In the genomic region with DNA sequence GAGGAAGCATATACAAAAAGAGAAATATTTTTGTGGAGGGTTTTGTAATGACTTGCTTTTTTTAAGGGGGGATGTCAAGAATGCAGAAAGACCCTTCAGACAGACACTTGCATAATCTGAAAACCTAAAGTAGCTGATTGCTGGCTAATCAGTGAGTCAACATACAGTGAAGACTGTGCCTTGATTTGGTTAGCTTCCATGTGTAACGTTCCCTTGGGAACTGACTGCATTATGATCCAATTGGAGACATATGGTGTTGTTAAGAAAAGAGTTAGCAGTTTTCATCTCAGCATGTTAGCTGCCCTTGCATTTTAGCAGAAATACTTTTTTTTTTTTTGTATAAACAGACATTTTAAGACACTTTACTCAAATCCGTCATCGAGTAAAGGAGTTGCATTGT, we compare ENCODE assay signal across 14 cellular contexts.
A peak's percentile ranks its signal among the peaks of the same experiment; 100 is the strongest.
DNase-seq lines count a peak whose midpoint lies in the region.
"Had no signal": no experiment of that assay in that cellular context is flagged by ENCODE, and none has a peak within 500 bp of the region (broad histone marks: within the 10 kb centered on the region; RNA-seq: fewer than 3 reads in every experiment).

No MANE protein-coding gene starts in this region.

- DNase-seq in NCI-H1417 (lab: John Stamatoyannopoulos, UW) (peak in 2 of 3 experiments; percentile 3 to 11), NCI-H1417 treated with DMSO at 0.1 percent for 48 hours (lab: John Stamatoyannopoulos, UW) (no peak), NCI-H526 (lab: John Stamatoyannopoulos, UW) (peak; percentile 68 to 71), dedifferentiated amniotic fluid mesenchymal stem cell (ENCODE audit: extremely low spot score) (peak; percentile 43), smooth muscle cell of the brain vasculature (ENCODE audit: low read depth, low spot score) (peak; percentile 74), NCI-H128 (lab: John Stamatoyannopoulos, UW; ENCODE audit: unreplicated experiment) (no peak), posterior cingulate gyrus (no peak), NCI-H2196 treated with DMSO at 0.1 percent for 48 hours (lab: John Stamatoyannopoulos, UW; ENCODE audit: unreplicated experiment) (no peak)
- DNase-seq: 8988T; activated CD4-positive, CD25-positive, alpha-beta regulatory T cell; activated T-cell treated with anti-CD3 and anti-CD28 coated beads, Interleukin-2, amount 50 U/mL, for 1 hour; endodermal cell; NCI-H345; tibial artery had no signal

- intact Hi-C loops in posterior cingulate gyrus (cut with DNase I): no loop called here

Comparison
In these comparisons a context has a peak if more than half of its experiments do, and no peak if none do; other contexts are left out.
1. DNase-seq: peak in NCI-H1417 (2 of 3), NCI-H526 (2 of 2), dedifferentiated amniotic fluid mesenchymal stem cell (single experiment) and smooth muscle cell of the brain vasculature (single experiment); none in NCI-H1417 treated with DMSO at 0.1 percent for 48 hours (single experiment), NCI-H128 (single experiment), posterior cingulate gyrus (0 of 10) and NCI-H2196 treated with DMSO at 0.1 percent for 48 hours (single experiment).